In the genomic region with DNA sequence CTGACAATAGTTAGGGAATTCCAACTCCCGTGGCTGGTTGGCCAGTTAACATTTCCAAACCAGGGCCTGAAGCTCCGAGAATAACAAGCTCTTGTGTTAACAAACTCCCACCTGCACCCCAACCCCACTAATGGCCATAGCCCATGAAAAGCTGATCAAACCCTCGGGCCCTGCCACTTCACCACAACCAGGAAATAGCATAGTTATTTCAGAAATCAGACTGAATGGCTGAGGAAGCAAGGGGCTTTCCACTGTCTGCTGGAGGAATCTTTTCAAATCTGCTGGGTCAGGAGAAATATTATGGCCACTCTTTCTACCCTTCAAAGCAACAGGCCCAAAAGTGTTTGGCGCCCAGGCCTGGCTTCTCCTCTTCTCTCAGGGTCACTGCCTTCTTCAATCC, we compare ENCODE assay signal across 15 cellular contexts.
DNase-seq lines count a peak whose midpoint lies in the region; ATAC-seq and TF ChIP-seq lines count a peak whose summit lies in the region.
"Had no signal": no experiment of that assay in that cellular context is flagged by ENCODE, and none has a peak within 500 bp of the region (broad histone marks: within the 10 kb centered on the region; RNA-seq: fewer than 3 reads in every experiment).

No MANE protein-coding gene starts in this region.

- no peak overlapping the region for H2AFZ ChIP-seq in GM23248

- 44% methylated on average over 4 of the region's 4 CpGs for WGBS in GM23248 (ENCODE audit: low coverage in 1 of 2, low lambda C conversion rate in 2 of 2, missing lambda C conversion rate in 2 of 2), 2 experiments

- TF ChIP-seq CTCF in GM10266 (IDR thresholded peaks at IDR 0.05; ENCODE audit: control insufficient read depth, insufficient read depth, low read depth, missing control alignments) (no peak), mucosa of descending colon (IDR thresholded peaks at IDR 0.05) (no peak)

- H3K9me2 ChIP-seq in GM23248 (ENCODE audit: insufficient read depth), result no peaks in the 10 kb centered on the region

- H3K4me1 ChIP-seq in GM23248 (ENCODE audit: insufficient read depth) (no peaks in the 10 kb centered on the region), mucosa of descending colon (ENCODE audit: low read depth) (no peaks in the 10 kb centered on the region)

- in situ Hi-C loops in GM23248 (cut with MboI), result no loop called here

- TF ChIP-seq POLR2A in GM19099 (IDR thresholded peaks at IDR 0.05; ENCODE audit: extremely low read depth, insufficient read length, low read depth), result peak; percentile 29

- H3K79me2 ChIP-seq in GM23248 (ENCODE audit: insufficient read depth), result no peaks in the 10 kb centered on the region

- no peaks in the 10 kb centered on the region for H3K36me3 ChIP-seq in GM23248 (ENCODE audit: low read depth)
- no peaks in the 10 kb centered on the region for H3K36me3 ChIP-seq in mucosa of descending colon (ENCODE audit: low read depth)

- H3F3A ChIP-seq in GM23248 (ENCODE audit: insufficient read depth), result no peaks in the 10 kb centered on the region; the same call in 1 of the 2 replicates

- no peaks in the 10 kb centered on the region for H4K20me1 ChIP-seq in GM23248 (ENCODE audit: insufficient read depth)

- no peak overlapping the region for H3K4me2 ChIP-seq in GM23248 (ENCODE audit: unreplicated experiment)

- ATAC-seq in HG03432 (IDR thresholded peaks at IDR 0.05; ENCODE audit: unreplicated experiment), result peak; percentile 28
- no peak for ATAC-seq in mucosa of descending colon

- no peak overlapping the region for H3K9ac ChIP-seq in GM23248

- intact Hi-C loops in mucosa of descending colon (cut with DNase I, micrococcal nuclease), result no loop called here

- DNase-seq in GM10266 (ENCODE audit: extremely low spot score) (peak; percentile 46), glomerular visceral epithelial cell (ENCODE audit: extremely low spot score) (peak; percentile 14), GM23248 (no peak), NCI-H2196 treated with DMSO at 0.1 percent for 48 hours (lab: John Stamatoyannopoulos, UW; ENCODE audit: unreplicated experiment) (no peak), mucosa of descending colon (no peak)
- no peak for DNase-seq in stimulated activated CD4-positive, alpha-beta T cell treated with anti-CD3 and anti-CD28 coated beads, Interleukin-4, amount 100 ng/mL, for 1 hour
- DNase-seq: activated gamma-delta T cell; COR-L47; kidney glomerular epithelial cell; NCI-H226; RPMI8226; stimulated activated CD8-positive, alpha-beta memory T cell treated with anti-CD3 and anti-CD28 coated beads, Interleukin-4, amount 100 ng/mL, for 48 hours had no signal

- no peaks in the 10 kb centered on the region; the same call in 1 of the 2 replicates for H3K27me3 ChIP-seq in GM23248 (replicated peaks; ENCODE audit: insufficient read depth)

- no peak overlapping the region for H3K27ac ChIP-seq in GM23248
- H3K27ac ChIP-seq: VCaP had no signal

- no peak overlapping the region for H3K4me3 ChIP-seq in GM23248
- H3K4me3 ChIP-seq in mucosa of descending colon, result no peak overlapping the region

- H3K9me3 ChIP-seq in GM23248 (ENCODE audit: low read depth) (no peaks in the 10 kb centered on the region), mucosa of descending colon (no peaks in the 10 kb centered on the region)

Comparison
In these comparisons a context has a peak if more than half of its experiments do, and no peak if none do; other contexts are left out.
1. DNase-seq: peak in GM10266 (single experiment) and glomerular visceral epithelial cell (single experiment); none in GM23248 (single experiment), NCI-H2196 treated with DMSO at 0.1 percent for 48 hours (single experiment), mucosa of descending colon (0 of 3) and stimulated activated CD4-positive, alpha-beta T cell treated with anti-CD3 and anti-CD28 coated beads, Interleukin-4, amount 100 ng/mL, for 1 hour (single experiment).